Comparison of ENCODE assay signal across 23 cellular contexts in genomic region chr4:54716478-54717065, GRCh38. TPM values are rescaled to one million over a fixed set of nuclear protein-coding genes. Genes with fewer than 3 reads are reported as not detected.
"Had no signal": no experiment of that assay in that cellular context is flagged by ENCODE, and none has a peak within 500 bp of the region (broad histone marks: within the 10 kb centered on the region; RNA-seq: fewer than 3 reads in every experiment).

No MANE protein-coding gene starts in this region.

- H3K4me3 ChIP-seq: colonic mucosa, dorsolateral prefrontal cortex, esophagus squamous epithelium, gastrocnemius medialis, heart right ventricle, left lung, lower lobe of right lung, mucosa of descending colon had no signal

- DNase-seq: colonic mucosa; cortex of kidney; dermis blood vessel endothelial cell; dorsolateral prefrontal cortex; effector CD4-positive, alpha-beta T cell; effector memory CD4-positive, alpha-beta T cell; esophagus squamous epithelium; foreskin fibroblast; foreskin melanocyte; gastrocnemius medialis; glutamatergic neuron; head of caudate nucleus; heart right ventricle; hippocampal formation; left cardiac atrium; left lung; left ventricle myocardium superior; lower lobe of right lung; mesenchymal stem cell; mucosa of descending colon; naive B cell; naive thymus-derived CD8-positive, alpha-beta T cell had no signal

- H3K4me1 ChIP-seq: colonic mucosa, esophagus squamous epithelium, gastrocnemius medialis, heart right ventricle, left lung, lower lobe of right lung had no signal

- H3K9me3 ChIP-seq: colonic mucosa, esophagus squamous epithelium, gastrocnemius medialis, heart right ventricle, left lung, lower lobe of right lung, mucosa of descending colon had no signal

- H3K36me3 ChIP-seq: colonic mucosa, esophagus squamous epithelium, gastrocnemius medialis, heart right ventricle, left lung, lower lobe of right lung had no signal

- H3K27me3 ChIP-seq: colonic mucosa, dorsolateral prefrontal cortex, esophagus squamous epithelium, gastrocnemius medialis, heart right ventricle, left lung had no signal

- ATAC-seq: esophagus mucosa; gastrocnemius medialis; heart right ventricle; left cardiac atrium; left lung; left ventricle myocardium superior; lower lobe of right lung; mucosa of descending colon; naive thymus-derived CD8-positive, alpha-beta T cell had no signal

- H3K27ac ChIP-seq: colonic mucosa, esophagus squamous epithelium, gastrocnemius medialis, heart right ventricle, left lung, lower lobe of right lung had no signal

RNA-seq across cellular contexts. Expression of gene KIT, which starts 58.8 kb away (rescaled TPM):
- polyA plus RNA-seq: naive thymus-derived CD8-positive, alpha-beta T cell had no signal
